ENCODE assay signal across 22 cellular contexts in the genomic region with DNA sequence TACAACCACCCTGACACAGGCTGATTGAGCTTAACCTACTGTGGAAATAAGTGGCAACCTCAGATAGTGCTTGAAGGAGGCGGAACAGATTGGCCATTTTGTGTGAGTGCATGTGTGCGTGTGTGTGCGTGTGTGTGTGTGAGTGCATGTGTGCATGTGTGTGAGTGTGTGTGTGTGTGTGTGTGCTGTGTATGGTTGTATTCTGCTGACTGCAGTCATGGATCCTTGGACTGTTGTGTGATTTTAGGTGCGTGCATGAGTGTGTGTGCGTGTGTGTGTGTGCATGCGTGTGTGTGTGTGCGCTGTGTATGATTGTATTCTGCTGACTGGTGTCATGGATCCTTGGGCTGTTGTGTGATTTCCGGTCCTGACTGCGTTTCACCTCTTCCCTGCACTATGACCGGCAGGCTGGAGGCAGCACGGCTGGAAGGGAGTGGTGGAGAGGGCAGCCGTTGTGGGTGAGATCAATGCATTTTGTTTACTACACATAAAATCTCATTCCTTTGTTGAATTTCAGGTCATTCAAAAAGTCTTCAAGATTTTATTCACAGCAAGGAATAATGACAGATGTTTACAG. TPM values are rescaled to one million over a fixed set of nuclear protein-coding genes. Genes with fewer than 3 reads are reported as not detected.
DNase-seq lines count a peak whose midpoint lies in the region; ATAC-seq, FAIRE-seq and TF ChIP-seq lines count a peak whose summit lies in the region.
"Had no signal": no experiment of that assay in that cellular context is flagged by ENCODE, and none has a peak within 500 bp of the region (broad histone marks: within the 10 kb centered on the region; RNA-seq: fewer than 3 reads in every experiment).

No MANE protein-coding gene starts in this region.

- 78% methylated on average over 10 of the region's 12 CpGs for WGBS in K562 (ENCODE audit: insufficient coverage, low coverage, missing lambda C conversion rate)
- 83% methylated on average over 12 of the region's 12 CpGs for WGBS in HepG2 (ENCODE audit: low lambda C conversion rate)
- WGBS in small intestine, 3 donors, result 22 to 73% (median 46%) methylated on average over 11 to 12 of the region's 12 CpGs

- no peaks in the 10 kb centered on the region for H3K27me3 ChIP-seq in K562 (ENCODE audit: control insufficient read depth in 2 of 2, insufficient read depth in 2 of 2, low read length in 2 of 2)
- no peaks in the 10 kb centered on the region for H3K27me3 ChIP-seq in HepG2 (ENCODE audit: control insufficient read depth in 1 of 2, insufficient read depth in 2 of 2, low read length in 2 of 2)
- no peaks in the 10 kb centered on the region for H3K27me3 ChIP-seq in small intestine (ENCODE audit: control insufficient read depth in 2 of 2, insufficient read depth in 2 of 2, low read length in 2 of 2)
- H3K27me3 ChIP-seq: adrenal gland, left lung, tibial artery had no signal

- BruUV-seq in K562 (replicated peaks; lab: Mats Ljungman, UMichigan), result no TSS peak
- BruUV-seq in HepG2 (replicated peaks; lab: Mats Ljungman, UMichigan), result no TSS peak

- H3K4me2 ChIP-seq in K562 (ENCODE audit: insufficient read depth, low read length), result no peak overlapping the region
- no peak overlapping the region for H3K4me2 ChIP-seq in HepG2 (ENCODE audit: low read depth, low read length)

- H3K4me3 ChIP-seq in K562 (no peak overlapping the region), HepG2 (replicated peaks in 1 of 3; ENCODE audit: insufficient read depth in 1 of 3, low read depth in 2 of 3, low read length in 3 of 3) (no peak overlapping the region), small intestine (ENCODE audit: low read depth in 1 of 2, low read length in 2 of 2) (no peak overlapping the region)
- H3K4me3 ChIP-seq: adrenal gland, left lung, tibial artery had no signal

- no peak overlapping the region for H2AFZ ChIP-seq in K562 (ENCODE audit: low read depth, low read length)
- no peak overlapping the region for H2AFZ ChIP-seq in HepG2 (ENCODE audit: low read length)

- peaks cover 0 to 5% of the 10 kb centered on the region in 2 experiments; a peak in 2 of 5 replicates for H3K4me1 ChIP-seq in K562 (replicated peaks in 1 of 2; ENCODE audit: control insufficient read depth in 2 of 2, insufficient read depth in 2 of 2, low read length in 2 of 2)
- peaks cover 22% of the 10 kb centered on the region for H3K4me1 ChIP-seq in HepG2 (ENCODE audit: insufficient read depth, low read length)
- no peaks in the 10 kb centered on the region for H3K4me1 ChIP-seq in small intestine (ENCODE audit: control insufficient read depth in 2 of 2, insufficient read depth in 1 of 2, low read depth in 1 of 2, low read length in 1 of 2)

- H3K9me3 ChIP-seq in K562 (replicated peaks; ENCODE audit: control insufficient read depth, insufficient read depth, low read depth, low read length), result no peaks in the 10 kb centered on the region
- no peaks in the 10 kb centered on the region for H3K9me3 ChIP-seq in HepG2 (ENCODE audit: low read length)
- H3K9me3 ChIP-seq in small intestine (ENCODE audit: control insufficient read depth, low read depth), result no peaks in the 10 kb centered on the region
- H3K9me3 ChIP-seq: adrenal gland, left lung, tibial artery had no signal

- H3K36me3 ChIP-seq in K562 (ENCODE audit: control insufficient read depth, insufficient read depth, low read length) (no peaks in the 10 kb centered on the region; the same call in 2 of the 3 replicates), HepG2 (replicated peaks in 1 of 2; ENCODE audit: control insufficient read depth in 1 of 2, insufficient read depth in 2 of 2, low read length in 2 of 2) (no peaks in the 10 kb centered on the region), small intestine (ENCODE audit: control insufficient read depth in 2 of 2, insufficient read depth in 2 of 2, low read length in 2 of 2) (no peaks in the 10 kb centered on the region)
- H3K36me3 ChIP-seq: adrenal gland, tibial artery had no signal

- intact Hi-C loops in K562 (cut with micrococcal nuclease) (loop anchor here (5.0 to 10.0 kb wide), 3 partner anchors 88 to 120 kb away; a partner anchor contains a TSS), HepG2 (cut with micrococcal nuclease; ENCODE audit: unreplicated experiment) (loop anchor here (5.0 to 10.0 kb wide), 2 partner anchors 90 to 102 kb away; a partner anchor contains a TSS)

- H3K79me2 ChIP-seq in K562 (ENCODE audit: control insufficient read depth, insufficient read depth, low read length) (peaks cover 3% of the 10 kb centered on the region; the same call in 2 of the 3 replicates), HepG2 (ENCODE audit: insufficient read depth, low read length) (no peaks in the 10 kb centered on the region)

- FAIRE-seq in K562 (lab: Jason Lieb, UNC), result no peak
- peak; percentile 21 for FAIRE-seq in HepG2 (lab: Jason Lieb, UNC)
- FAIRE-seq in small intestine (lab: Jason Lieb, UNC), result no peak
- no peak for FAIRE-seq in frontal cortex (lab: Jason Lieb, UNC)
- FAIRE-seq: endometrium had no signal

- no peak for TF ChIP-seq CTCF in K562 (IDR thresholded peaks at IDR 0.05 in 2 of 3, conservative IDR thresholded peaks at IDR 0.05 in 1 of 3; ENCODE audit: insufficient read depth in 2 of 3, low read depth in 1 of 3, low read length in 3 of 3)
- no peak for TF ChIP-seq CTCF in HepG2 (CRISPR knock-in tag; IDR thresholded peaks at IDR 0.05)

- H3K27ac ChIP-seq in K562 (ENCODE audit: extremely low read depth, low read depth, low read length) (no peak overlapping the region), HepG2 (ENCODE audit: extremely low read length, insufficient read depth, low read length) (no peak overlapping the region), small intestine (ENCODE audit: low read depth in 1 of 2, low read length in 1 of 2) (peak overlapping the region in 1 of 2 donors; percentile 31)
- H3K27ac ChIP-seq: adrenal gland, left lung, tibial artery had no signal

- DNase-seq in NCI-H2227 (lab: John Stamatoyannopoulos, UW; ENCODE audit: unreplicated experiment), result peak; percentile 59
- no peak for DNase-seq in K562 (ENCODE audit: extremely low read depth in 1 of 4, low spot score in 3 of 4)
- no peak for DNase-seq in HepG2 (ENCODE audit: low spot score)
- peak; percentile 84 for DNase-seq in small intestine
- no peak for DNase-seq in hypothalamus (lab: John Stamatoyannopoulos, UW)
- DNase-seq in frontal cortex (ENCODE audit: low spot score in 2 of 2), result no peak
- DNase-seq: activated CD4-positive, alpha-beta memory T cell treated with anti-CD3 and anti-CD28 coated beads, Interleukin-2, amount 10 ng/mL, durations not matched to agents 7 days and 5 days; activated effector memory CD4-positive, alpha-beta T cell treated with anti-CD3 and anti-CD28 coated beads, Interleukin-2, amount 50 U/mL, for 16 hours; activated T-cell treated with anti-CD3 and anti-CD28 coated beads for 4 hours; adrenal gland; cortex of kidney; DND-41; midbrain; NCI-H1105; NCI-H510A treated with DMSO at 0.1 percent for 48 hours; retina; stimulated activated CD4-positive, alpha-beta T cell treated with anti-CD3 and anti-CD28 coated beads, Interleukin-4, amount 100 ng/mL, for 24 hours; tibial artery had no signal

- H4K20me1 ChIP-seq in K562 (replicated peaks; ENCODE audit: control insufficient read depth, insufficient read depth, low read length), result peaks cover 12% of the 10 kb centered on the region
- no peaks in the 10 kb centered on the region for H4K20me1 ChIP-seq in HepG2 (ENCODE audit: insufficient read depth, low read length)

- CTCF ChIA-PET in K562 (lab: Yijun Ruan, JAX; ENCODE audit: low intra/inter-chr PET ratio) (interaction anchor here (0.8 kb wide), 1 partner anchor 980 kb away, joined by 3 read pairs; no protein-coding TSS in a partner anchor), HepG2 (lab: Yijun Ruan, JAX; ENCODE audit: low intra/inter-chr PET ratio, low total read pairs) (no interaction called here)

- POLR2A ChIA-PET in K562 (lab: Yijun Ruan, JAX), result no interaction called here
- POLR2A ChIA-PET in HepG2 (lab: Yijun Ruan, JAX), result no interaction called here

- TF ChIP-seq EP300 in K562 (IDR thresholded peaks at IDR 0.05; ENCODE audit: low read length) (no peak), HepG2 (IDR thresholded peaks at IDR 0.05; ENCODE audit: low read depth in 2 of 2, low read length in 2 of 2) (no peak), HepG2 (CRISPR knock-in tag; IDR thresholded peaks at IDR 0.05; ENCODE audit: borderline replicate concordance) (no peak)

- ATAC-seq in K562, result no peak
- ATAC-seq in HepG2, result no peak
- no peak for ATAC-seq in GM21515 (IDR thresholded peaks at IDR 0.05; ENCODE audit: unreplicated experiment)
- ATAC-seq in GM19467 (IDR thresholded peaks at IDR 0.05; ENCODE audit: unreplicated experiment), result no peak
- ATAC-seq: left lung had no signal

- H3K9me1 ChIP-seq in K562 (ENCODE audit: control insufficient read depth, insufficient read depth, low read length), result no peaks in the 10 kb centered on the region

- in situ Hi-C loops in K562 (cut with MboI) (no loop called here), HepG2 (cut with HindIII; ENCODE audit: extremely low pct_ligation_motif_present, low pct_unique_long_range_greater_than_20kb) (loop anchor here (5.0 to 10.0 kb wide), 2 partner anchors 80 to 102 kb away; no protein-coding TSS in a partner anchor)

- no peak for TF ChIP-seq RAD21 in K562 (CRISPR knock-in tag; conservative IDR thresholded peaks at IDR 0.05 in 1 of 2, IDR thresholded peaks at IDR 0.05 in 1 of 2)
- TF ChIP-seq RAD21 in HepG2 (CRISPR knock-in tag; IDR thresholded peaks at IDR 0.05), result no peak

- TF ChIP-seq POLR2A in K562 (conservative IDR thresholded peaks at IDR 0.05) (no peak), HepG2 (IDR thresholded peaks at IDR 0.05; ENCODE audit: insufficient read depth in 1 of 2, low read depth in 2 of 2, low read length in 2 of 2) (no peak)

- H3K9ac ChIP-seq in K562 (ENCODE audit: insufficient read depth in 1 of 2, low read depth in 2 of 2, low read length in 2 of 2) (no peak overlapping the region), HepG2 (ENCODE audit: insufficient read depth, low read depth, low read length) (no peak overlapping the region)

RNA-seq across cellular contexts. Expression of a gene that starts 6.3 kb away (rescaled TPM):
- total RNA-seq in K562 (2011; cell fraction: chromatin; rRNA removed; ENCODE audit: low replicate concordance), result 26.8 and 52.1 TPM in 2 replicates
- 20.3 and 21.5 TPM in 2 replicates for total RNA-seq in K562 (2011; cell fraction: nucleolus; rRNA removed)
- 22.9 and 30.8 TPM in 2 replicates for total RNA-seq in K562 (2011; cell fraction: nucleoplasm; rRNA removed)
- total RNA-seq in K562 (2014; rRNA removed), result 7.2 and 8.5 TPM in 2 replicates
- total RNA-seq in K562 (2014; rRNA removed; fragmentation: Illumina TruSeq; extraction: Trizol), result 1.7 and 3.5 TPM in 2 replicates
- 3.7 and 4.2 TPM in 2 replicates for total RNA-seq in K562 (2015; rRNA removed; fragmentation: Illumina TruSeq; extraction: Trizol)
- 7.8 and 8.7 TPM in 2 replicates for total RNA-seq in K562 (2021)
- 3.2 and 5.0 TPM in 2 replicates for polyA plus RNA-seq in K562 (2011; rRNA removed)
- 2.3 and 3.0 TPM in 2 replicates for polyA plus RNA-seq in K562 (2011; cell fraction: cytosol; rRNA removed)
- polyA plus RNA-seq in K562 (2011; cell fraction: nucleus; rRNA removed), result 12.8 and 18.1 TPM in 2 replicates
- polyA plus RNA-seq in K562 (2012), result 5.3 and 7.0 TPM in 2 replicates
- 4.4 and 6.5 TPM in 2 replicates for polyA plus RNA-seq in K562 (2014; fragmentation: Illumina TruSeq; extraction: Trizol)
- polyA plus RNA-seq in K562 (2014; fragmentation: Nextera tagmentation; extraction: Ambion mirVana), result under 1 TPM; 0.18 to 0.28 TPM
- 5.1 and 6.1 TPM in 2 replicates for polyA plus RNA-seq in K562 (2014; rRNA removed)
- polyA minus RNA-seq in K562 (2011; rRNA and poly(A)+ RNA removed), result 3.7 and 4.7 TPM in 2 replicates
- polyA minus RNA-seq in K562 (2011; cell fraction: cytosol; rRNA and poly(A)+ RNA removed), result 3.9 and 4.8 TPM in 2 replicates
- polyA minus RNA-seq in K562 (2011; cell fraction: nucleus; rRNA and poly(A)+ RNA removed), result 5.5 and 5.9 TPM in 2 replicates
- total RNA-seq in HepG2 (2016; rRNA removed; fragmentation: Illumina TruSeq; extraction: Trizol), result 2.5 and 3.0 TPM in 2 replicates
- 1.8 and 2.7 TPM in 2 replicates for total RNA-seq in HepG2 (2016; cell fraction: cytosol; rRNA removed; fragmentation: Illumina TruSeq; extraction: Trizol; ENCODE audit: low read depth)
- 1.6 and 2.7 TPM in 2 replicates for total RNA-seq in HepG2 (2016; cell fraction: insoluble cytoplasmic fraction; rRNA removed; fragmentation: Illumina TruSeq; extraction: Trizol)
- 3.0 and 4.1 TPM in 2 replicates for total RNA-seq in HepG2 (2016; cell fraction: membrane; rRNA removed; fragmentation: Illumina TruSeq; extraction: Trizol)
- total RNA-seq in HepG2 (2016; cell fraction: nucleus; rRNA removed; fragmentation: Illumina TruSeq; extraction: Trizol), result 2.9 and 4.3 TPM in 2 replicates
- polyA plus RNA-seq in HepG2 (2011; rRNA removed), result 1.5 and 1.7 TPM in 2 replicates
- polyA plus RNA-seq in HepG2 (2011; cell fraction: cytosol; rRNA removed), result 0.54 and 0.68 TPM in 2 replicates
- 4.0 and 6.8 TPM in 2 replicates for polyA plus RNA-seq in HepG2 (2011; cell fraction: nucleus; rRNA removed)
- polyA plus RNA-seq in HepG2 (2012), result 0.59 and 0.83 TPM in 2 replicates
- 2.5 and 2.6 TPM in 2 replicates for polyA plus RNA-seq in HepG2 (2016; cell fraction: cytosol; fragmentation: Illumina TruSeq; extraction: Trizol; ENCODE audit: low read depth)
- 2.2 and 3.8 TPM in 2 replicates for polyA plus RNA-seq in HepG2 (2016; cell fraction: insoluble cytoplasmic fraction; fragmentation: Illumina TruSeq; extraction: Trizol; ENCODE audit: low read depth)
- polyA plus RNA-seq in HepG2 (2016; cell fraction: membrane; fragmentation: Illumina TruSeq; extraction: Trizol; ENCODE audit: low read depth), result 3.3 and 3.7 TPM in 2 replicates
- 6.7 and 9.8 TPM in 2 replicates for polyA plus RNA-seq in HepG2 (2016; cell fraction: nucleus; fragmentation: Illumina TruSeq; extraction: Trizol; ENCODE audit: insufficient read depth, low read depth)
- 0.62 and 22.8 TPM in 2 replicates for polyA minus RNA-seq in HepG2 (2011; rRNA and poly(A)+ RNA removed; ENCODE audit: low replicate concordance)
- polyA minus RNA-seq in HepG2 (2011; cell fraction: cytosol; rRNA and poly(A)+ RNA removed), result 0.62 and 1.5 TPM in 2 replicates
- polyA minus RNA-seq in HepG2 (2011; cell fraction: nucleus; rRNA and poly(A)+ RNA removed), result 1.5 and 2.2 TPM in 2 replicates
- 10 to 100 TPM; 11.1 to 20.8 (median 19.9) TPM for polyA plus RNA-seq in small intestine
- 17.9 TPM for total RNA-seq in frontal cortex

RNA-seq across cellular contexts. Expression of a gene that starts 9.7 kb away (rescaled TPM):
- total RNA-seq in K562 (2011; cell fraction: chromatin; rRNA removed; ENCODE audit: low replicate concordance), result 18.7 and 76.7 TPM in 2 replicates
- total RNA-seq in K562 (2011; cell fraction: nucleolus; rRNA removed), result 75.9 and 80.0 TPM in 2 replicates
- 35.8 and 37.1 TPM in 2 replicates for total RNA-seq in K562 (2011; cell fraction: nucleoplasm; rRNA removed)
- total RNA-seq in K562 (2014; rRNA removed), result 48.2 and 53.8 TPM in 2 replicates
- total RNA-seq in K562 (2014; rRNA removed; fragmentation: Illumina TruSeq; extraction: Trizol), result 1.9 and 3.7 TPM in 2 replicates
- 14.6 and 17.4 TPM in 2 replicates for total RNA-seq in K562 (2015; rRNA removed; fragmentation: Illumina TruSeq; extraction: Trizol)
- total RNA-seq in K562 (2021), result 49.6 and 49.8 TPM in 2 replicates
- 10.5 and 23.7 TPM in 2 replicates for polyA plus RNA-seq in K562 (2011; rRNA removed)
- polyA plus RNA-seq in K562 (2011; cell fraction: cytosol; rRNA removed), result 14.1 and 48.2 TPM in 2 replicates
- 84.7 and 142 TPM in 2 replicates for polyA plus RNA-seq in K562 (2011; cell fraction: nucleus; rRNA removed)
- polyA plus RNA-seq in K562 (2012), result 37.7 and 38.8 TPM in 2 replicates
- 5.8 and 20.3 TPM in 2 replicates for polyA plus RNA-seq in K562 (2014; fragmentation: Illumina TruSeq; extraction: Trizol)
- under 1 TPM; 0.13 to 0.31 TPM for polyA plus RNA-seq in K562 (2014; fragmentation: Nextera tagmentation; extraction: Ambion mirVana)
- 35.3 and 39.1 TPM in 2 replicates for polyA plus RNA-seq in K562 (2014; rRNA removed)
- 3.2 and 7.4 TPM in 2 replicates for polyA minus RNA-seq in K562 (2011; rRNA and poly(A)+ RNA removed)
- 27.3 and 27.9 TPM in 2 replicates for polyA minus RNA-seq in K562 (2011; cell fraction: cytosol; rRNA and poly(A)+ RNA removed)
- 22.2 and 25.0 TPM in 2 replicates for polyA minus RNA-seq in K562 (2011; cell fraction: nucleus; rRNA and poly(A)+ RNA removed)
- 16.7 and 20.3 TPM in 2 replicates for total RNA-seq in HepG2 (2016; rRNA removed; fragmentation: Illumina TruSeq; extraction: Trizol)
- 3.4 and 3.6 TPM in 2 replicates for total RNA-seq in HepG2 (2016; cell fraction: cytosol; rRNA removed; fragmentation: Illumina TruSeq; extraction: Trizol; ENCODE audit: low read depth)
- 13.2 and 21.6 TPM in 2 replicates for total RNA-seq in HepG2 (2016; cell fraction: insoluble cytoplasmic fraction; rRNA removed; fragmentation: Illumina TruSeq; extraction: Trizol)
- total RNA-seq in HepG2 (2016; cell fraction: membrane; rRNA removed; fragmentation: Illumina TruSeq; extraction: Trizol), result 6.7 and 7.9 TPM in 2 replicates
- 18.7 and 21.1 TPM in 2 replicates for total RNA-seq in HepG2 (2016; cell fraction: nucleus; rRNA removed; fragmentation: Illumina TruSeq; extraction: Trizol)
- polyA plus RNA-seq in HepG2 (2011; rRNA removed), result 10.2 and 14.6 TPM in 2 replicates
- 5.0 and 10.7 TPM in 2 replicates for polyA plus RNA-seq in HepG2 (2011; cell fraction: cytosol; rRNA removed)
- 126 and 171 TPM in 2 replicates for polyA plus RNA-seq in HepG2 (2011; cell fraction: nucleus; rRNA removed)
- 10.2 and 14.9 TPM in 2 replicates for polyA plus RNA-seq in HepG2 (2012)
- polyA plus RNA-seq in HepG2 (2016; cell fraction: cytosol; fragmentation: Illumina TruSeq; extraction: Trizol; ENCODE audit: low read depth), result 1.2 and 1.3 TPM in 2 replicates
- 10.1 and 12.8 TPM in 2 replicates for polyA plus RNA-seq in HepG2 (2016; cell fraction: insoluble cytoplasmic fraction; fragmentation: Illumina TruSeq; extraction: Trizol; ENCODE audit: low read depth)
- polyA plus RNA-seq in HepG2 (2016; cell fraction: membrane; fragmentation: Illumina TruSeq; extraction: Trizol; ENCODE audit: low read depth), result 3.8 and 4.4 TPM in 2 replicates
- polyA plus RNA-seq in HepG2 (2016; cell fraction: nucleus; fragmentation: Illumina TruSeq; extraction: Trizol; ENCODE audit: insufficient read depth, low read depth), result 43.7 and 48.3 TPM in 2 replicates
- 16.2 and 23.5 TPM in 2 replicates for polyA minus RNA-seq in HepG2 (2011; rRNA and poly(A)+ RNA removed; ENCODE audit: low replicate concordance)
- polyA minus RNA-seq in HepG2 (2011; cell fraction: cytosol; rRNA and poly(A)+ RNA removed), result 7.9 and 8.9 TPM in 2 replicates
- polyA minus RNA-seq in HepG2 (2011; cell fraction: nucleus; rRNA and poly(A)+ RNA removed), result 10.3 and 10.4 TPM in 2 replicates
- 10 to 100 TPM; 25.6 to 40.3 (median 30.8) TPM for polyA plus RNA-seq in small intestine
- 16.7 TPM for total RNA-seq in frontal cortex

RNA-seq across cellular contexts. Expression of a gene that starts 45.5 kb away (rescaled TPM):
- total RNA-seq in K562 (2011; cell fraction: chromatin; rRNA removed; ENCODE audit: low replicate concordance), result 0.76 and 4.3 TPM in 2 replicates
- total RNA-seq in K562 (2011; cell fraction: nucleolus; rRNA removed), result 3.6 and 4.7 TPM in 2 replicates
- 2.0 and 2.1 TPM in 2 replicates for total RNA-seq in K562 (2011; cell fraction: nucleoplasm; rRNA removed)
- 0.49 and 0.73 TPM in 2 replicates for total RNA-seq in K562 (2014; rRNA removed)
- 0.18 and 0.22 TPM in 2 replicates for total RNA-seq in K562 (2014; rRNA removed; fragmentation: Illumina TruSeq; extraction: Trizol)
- total RNA-seq in K562 (2015; rRNA removed; fragmentation: Illumina TruSeq; extraction: Trizol), result 0.25 and 0.30 TPM in 2 replicates
- 0.81 and 0.89 TPM in 2 replicates for total RNA-seq in K562 (2021)
- polyA plus RNA-seq in K562 (2011; rRNA removed), result 0.86 and 1.2 TPM in 2 replicates
- polyA plus RNA-seq in K562 (2011; cell fraction: cytosol; rRNA removed), result 1.4 and 2.5 TPM in 2 replicates
- 4.7 and 6.5 TPM in 2 replicates for polyA plus RNA-seq in K562 (2011; cell fraction: nucleus; rRNA removed)
- 0.43 and 0.47 TPM in 2 replicates for polyA plus RNA-seq in K562 (2012)
- polyA plus RNA-seq in K562 (2014; fragmentation: Illumina TruSeq; extraction: Trizol), result 0.24 and 0.39 TPM in 2 replicates
- under 1 TPM in 1 of 2 experiments, not detected in 1; 0.03 TPM for polyA plus RNA-seq in K562 (2014; fragmentation: Nextera tagmentation; extraction: Ambion mirVana)
- 0.25 and 0.28 TPM in 2 replicates for polyA plus RNA-seq in K562 (2014; rRNA removed)
- 0.45 and 0.49 TPM in 2 replicates for polyA minus RNA-seq in K562 (2011; rRNA and poly(A)+ RNA removed)
- polyA minus RNA-seq in K562 (2011; cell fraction: cytosol; rRNA and poly(A)+ RNA removed), result 0.91 and 1.0 TPM in 2 replicates
- 3.6 and 3.8 TPM in 2 replicates for polyA minus RNA-seq in K562 (2011; cell fraction: nucleus; rRNA and poly(A)+ RNA removed)
- total RNA-seq in HepG2 (2016; rRNA removed; fragmentation: Illumina TruSeq; extraction: Trizol), result 0.44 TPM in 1 of 2 replicates, not detected in the other
- not detected in 2 replicates for total RNA-seq in HepG2 (2016; cell fraction: cytosol; rRNA removed; fragmentation: Illumina TruSeq; extraction: Trizol; ENCODE audit: low read depth)
- total RNA-seq in HepG2 (2016; cell fraction: insoluble cytoplasmic fraction; rRNA removed; fragmentation: Illumina TruSeq; extraction: Trizol), result 0.18 and 0.80 TPM in 2 replicates
- total RNA-seq in HepG2 (2016; cell fraction: membrane; rRNA removed; fragmentation: Illumina TruSeq; extraction: Trizol), result 0.22 and 0.24 TPM in 2 replicates
- 0.19 and 0.81 TPM in 2 replicates for total RNA-seq in HepG2 (2016; cell fraction: nucleus; rRNA removed; fragmentation: Illumina TruSeq; extraction: Trizol)
- 1.5 and 1.6 TPM in 2 replicates for polyA plus RNA-seq in HepG2 (2011; rRNA removed)
- 1.1 and 2.1 TPM in 2 replicates for polyA plus RNA-seq in HepG2 (2011; cell fraction: cytosol; rRNA removed)
- 3.6 and 4.6 TPM in 2 replicates for polyA plus RNA-seq in HepG2 (2011; cell fraction: nucleus; rRNA removed)
- 0.72 and 1.2 TPM in 2 replicates for polyA plus RNA-seq in HepG2 (2012)
- 0.07 and 0.11 TPM in 2 replicates for polyA plus RNA-seq in HepG2 (2016; cell fraction: cytosol; fragmentation: Illumina TruSeq; extraction: Trizol; ENCODE audit: low read depth)
- polyA plus RNA-seq in HepG2 (2016; cell fraction: insoluble cytoplasmic fraction; fragmentation: Illumina TruSeq; extraction: Trizol; ENCODE audit: low read depth), result 0.16 TPM in 1 of 2 replicates, not detected in the other
- 0.12 and 0.18 TPM in 2 replicates for polyA plus RNA-seq in HepG2 (2016; cell fraction: membrane; fragmentation: Illumina TruSeq; extraction: Trizol; ENCODE audit: low read depth)
- 0.70 and 1.00 TPM in 2 replicates for polyA plus RNA-seq in HepG2 (2016; cell fraction: nucleus; fragmentation: Illumina TruSeq; extraction: Trizol; ENCODE audit: insufficient read depth, low read depth)
- 3.4 and 11.1 TPM in 2 replicates for polyA minus RNA-seq in HepG2 (2011; rRNA and poly(A)+ RNA removed; ENCODE audit: low replicate concordance)
- 1.5 TPM in 2 replicates for polyA minus RNA-seq in HepG2 (2011; cell fraction: cytosol; rRNA and poly(A)+ RNA removed)
- 2.4 and 4.6 TPM in 2 replicates for polyA minus RNA-seq in HepG2 (2011; cell fraction: nucleus; rRNA and poly(A)+ RNA removed)
- 10 to 100 TPM; 10.5 to 39.3 (median 15.4) TPM for polyA plus RNA-seq in small intestine
- total RNA-seq in frontal cortex, result 9.4 TPM

Comparison
In these comparisons a context has a peak if more than half of its experiments do, and no peak if none do; other contexts are left out.
1. DNase-seq: peak in NCI-H2227 (single experiment) and small intestine (single experiment); none in K562 (0 of 4), HepG2 (single experiment), hypothalamus (0 of 51) and frontal cortex (0 of 2).